In genomic region chr9:88113156-88114130, GRCh38 we compare ENCODE assay signal across 13 cellular contexts. TPM values are rescaled to one million over a fixed set of nuclear protein-coding genes. Genes with fewer than 3 reads are reported as not detected.
"Had no signal": no experiment of that assay in that cellular context is flagged by ENCODE, and none has a peak within 500 bp of the region (broad histone marks: within the 10 kb centered on the region; RNA-seq: fewer than 3 reads in every experiment).

No MANE protein-coding gene starts in this region.

RNA-seq across cellular contexts. Expression of gene SPATA31C2, which starts 24.8 kb away (rescaled TPM):
- total RNA-seq: esophagus muscularis mucosa; gastroesophageal sphincter; left lobe of liver; lower leg skin; mammary epithelial cell; mucosa of descending colon; naive thymus-derived CD8-positive, alpha-beta T cell; osteoblast; right atrium auricular region; sigmoid colon; stomach; urinary bladder had no signal
- polyA plus RNA-seq: mammary epithelial cell; naive thymus-derived CD8-positive, alpha-beta T cell; neural cell; sigmoid colon; stomach; urinary bladder had no signal
